ENCODE assay signal across 7 cellular contexts in genomic region chr10:60816624-60817023, GRCh38. TPM values are rescaled to one million over a fixed set of nuclear protein-coding genes. Genes with fewer than 3 reads are reported as not detected.
A peak's percentile ranks its signal among the peaks of the same experiment; 100 is the strongest.
DNase-seq lines count a peak whose midpoint lies in the region; ATAC-seq, FAIRE-seq and TF ChIP-seq lines count a peak whose summit lies in the region.

No MANE protein-coding gene starts in this region.

- no peaks in the 10 kb centered on the region for H3K27me3 ChIP-seq in pancreas

- no peak overlapping the region for H3K4me3 ChIP-seq in pancreas

- H3K9me3 Mint-ChIP-seq in activated naive CD4-positive, alpha-beta T cell treated with anti-CD3 and anti-CD28 coated beads, Interleukin-2, amount 50 U/mL, for 72 hours: no peaks in the 10 kb centered on the region

- H3K36me3 ChIP-seq in pancreas: no peaks in the 10 kb centered on the region

- WGBS in pancreas, 2 donors: 15 to 17% methylated on average over 3 of the region's 3 CpGs

- peak; percentile 28 to 76 (median 70) for TF ChIP-seq CTCF in pancreas (IDR thresholded peaks at IDR 0.05)

- H3K9me3 ChIP-seq in pancreas: no peaks in the 10 kb centered on the region

- H3K4me1 ChIP-seq in pancreas: peaks cover 0 to 5% (median 0%) of the 10 kb centered on the region in 3 donors

- H3K27ac Mint-ChIP-seq in activated naive CD4-positive, alpha-beta T cell treated with anti-CD3 and anti-CD28 coated beads, Interleukin-2, amount 50 U/mL, for 72 hours: no peak overlapping the region

- no peaks in the 10 kb centered on the region for H3K36me3 Mint-ChIP-seq in activated naive CD4-positive, alpha-beta T cell treated with anti-CD3 and anti-CD28 coated beads, Interleukin-2, amount 50 U/mL, for 72 hours

- ATAC-seq in HG03280 (IDR thresholded peaks at IDR 0.05; ENCODE audit: unreplicated experiment): peak; percentile 85
- ATAC-seq in activated naive CD4-positive, alpha-beta T cell treated with anti-CD3 and anti-CD28 coated beads, Interleukin-2, amount 50 U/mL, for 72 hours: peak; percentile 63 to 75
- peak; percentile 91 to 98 (median 97) for ATAC-seq in pancreas

- FAIRE-seq in pancreas (lab: Jason Lieb, UNC): peak; percentile 96

- intact Hi-C loops in pancreas (cut with DNase I): loop anchor here in 2 of 3 donors (10.0 kb wide), 1 partner anchor 468 kb away; no protein-coding TSS in a partner anchor

- no peak overlapping the region for H3K27ac ChIP-seq in pancreas

- DNase-seq in Daoy (ENCODE audit: low read depth): peak; percentile 65
- peak; percentile 41 for DNase-seq in GM19240 (ENCODE audit: insufficient read length, low spot score)
- DNase-seq in NCI-H460 (ENCODE audit: extremely low read depth, low read depth): peak; percentile 82
- peak in 1 of 2 donors; percentile 22 for DNase-seq in activated naive CD4-positive, alpha-beta T cell treated with anti-CD3 and anti-CD28 coated beads, Interleukin-2, amount 50 U/mL, for 72 hours (ENCODE audit: low spot score in 2 of 2)
- peak; percentile 75 for DNase-seq in glomerular visceral epithelial cell (ENCODE audit: extremely low spot score)
- DNase-seq in pancreas: peak in 3 of 6 donors; percentile 32 to 51 (median 39)

RNA-seq across cellular contexts. Expression of gene CDK1, which starts 38.3 kb away (rescaled TPM):
- 173 and 191 TPM in 2 replicates for total RNA-seq in Daoy (2014; rRNA removed; shearing (Covaris generic))
- total RNA-seq in NCI-H460 (2014; rRNA removed; shearing (Covaris generic)): 193 and 197 TPM in 2 replicates
- 422 and 497 TPM in 2 replicates for polyA plus RNA-seq in NCI-H460 (2014; cell fraction: nucleus; rRNA removed)
- total RNA-seq in activated naive CD4-positive, alpha-beta T cell treated with anti-CD3 and anti-CD28 coated beads, Interleukin-2, amount 50 U/mL, for 72 hours: 100 to 1,000 TPM; 121 to 233 TPM
- 1 to 10 TPM in 1 of 6 donors, under 1 TPM in 5; 0.19 to 1.7 (median 0.67) TPM for total RNA-seq in pancreas
- 1 to 10 TPM in 1 of 2 donors, under 1 TPM in 1; 0.46 to 1.2 TPM for polyA plus RNA-seq in pancreas

Comparison
In these comparisons a context has a peak if more than half of its experiments do, and no peak if none do; other contexts are left out.
1. RNA of gene CDK1, which starts 38.3 kb away (total RNA-seq): 121 to 233 TPM in activated naive CD4-positive, alpha-beta T cell treated with anti-CD3 and anti-CD28 coated beads, Interleukin-2, amount 50 U/mL, for 72 hours, 193 to 197 TPM in NCI-H460 and 173 to 191 TPM in Daoy; 0.19 to 1.7 TPM in pancreas; every median in the first group is over 10 times any median in the second.
2. Peak in every context shown above with its lines, with median percentiles within 50 percentile points of each other: ATAC-seq.